In genomic region chr10:43399911-43400310, GRCh38 we compare ENCODE assay signal across 12 cellular contexts. TPM values are rescaled to one million over a fixed set of nuclear protein-coding genes. Genes with fewer than 3 reads are reported as not detected.
A peak's percentile ranks its signal among the peaks of the same experiment; 100 is the strongest.
DNase-seq lines count a peak whose midpoint lies in the region; ATAC-seq and TF ChIP-seq lines count a peak whose summit lies in the region.
"Had no signal": no experiment of that assay in that cellular context is flagged by ENCODE, and none has a peak within 500 bp of the region (broad histone marks: within the 10 kb centered on the region; RNA-seq: fewer than 3 reads in every experiment).

No MANE protein-coding gene starts in this region.

- intact Hi-C loops in natural killer cell (cut with micrococcal nuclease): no loop called here

- peak overlapping the region; percentile 66 for H3K4me3 ChIP-seq in CD4-positive, CD25-positive, alpha-beta regulatory T cell (ENCODE audit: low read depth, low read length)
- H3K4me3 ChIP-seq: adrenal gland, thoracic aorta had no signal

- H3K4me3 Mint-ChIP-seq in CD4-positive, CD25-positive, alpha-beta regulatory T cell: peak overlapping the region; percentile 93 to 97 (median 95)
- H3K4me3 Mint-ChIP-seq in IgD-negative memory B cell (peak overlapping the region in 3 of 4 donors; percentile 66 to 89 (median 74)), natural killer cell (peak overlapping the region; percentile 35)
- H3K4me3 Mint-ChIP-seq in activated naive CD8-positive, alpha-beta T cell treated with anti-CD3 and anti-CD28 coated beads, Interleukin-2, amount 10 ng/mL, durations not matched to agents 7 days and 5 days: peak overlapping the region; percentile 91

- H3K4me1 Mint-ChIP-seq in CD4-positive, CD25-positive, alpha-beta regulatory T cell: peaks cover 47 to 92% (median 67%) of the 10 kb centered on the region in 4 donors
- peaks cover 61 to 73% (median 66%) of the 10 kb centered on the region in 3 donors for H3K4me1 Mint-ChIP-seq in IgD-negative memory B cell
- peaks cover 71% of the 10 kb centered on the region for H3K4me1 Mint-ChIP-seq in activated naive CD8-positive, alpha-beta T cell treated with anti-CD3 and anti-CD28 coated beads, Interleukin-2, amount 10 ng/mL, durations not matched to agents 7 days and 5 days
- H3K4me1 Mint-ChIP-seq in natural killer cell: peaks cover 78 to 79% of the 10 kb centered on the region in 2 donors

- no peaks in the 10 kb centered on the region for H3K27me3 Mint-ChIP-seq in CD4-positive, CD25-positive, alpha-beta regulatory T cell
- no peaks in the 10 kb centered on the region for H3K27me3 Mint-ChIP-seq in IgD-negative memory B cell
- no peaks in the 10 kb centered on the region for H3K27me3 Mint-ChIP-seq in activated naive CD8-positive, alpha-beta T cell treated with anti-CD3 and anti-CD28 coated beads, Interleukin-2, amount 10 ng/mL, durations not matched to agents 7 days and 5 days
- no peaks in the 10 kb centered on the region for H3K27me3 Mint-ChIP-seq in natural killer cell (ENCODE audit: low read depth in 2 of 2)

- POLR2A ChIA-PET in activated naive CD8-positive, alpha-beta T cell treated with anti-CD3 and anti-CD28 coated beads, Interleukin-2, amount 10 ng/mL, durations not matched to agents 7 days and 5 days (lab: Charles Lee): interaction anchor here (1.9 to 7.1 kb wide), 3 partner anchors 6 to 37 kb away, joined by 7 to 108 read pairs (median 18); partner anchors contain the start of genes HNRNPF and ZNF487

- no peak for DNase-seq in CD4-positive, CD25-positive, alpha-beta regulatory T cell
- no peak for DNase-seq in activated naive CD8-positive, alpha-beta T cell treated with anti-CD3 and anti-CD28 coated beads, Interleukin-2, amount 10 ng/mL, durations not matched to agents 7 days and 5 days
- DNase-seq in natural killer cell (no peak), NOMO-1 treated with dmso at 0.1 percent for 144 hours (lab: John Stamatoyannopoulos, UW; ENCODE audit: unreplicated experiment) (no peak), amygdala (lab: John Stamatoyannopoulos, UW) (no peak), DMS 273 treated with DMSO at 0.1 percent for 48 hours (lab: John Stamatoyannopoulos, UW) (no peak)
- DNase-seq: stimulated activated CD4-positive, alpha-beta T cell treated with anti-CD3 and anti-CD28 coated beads, Interleukin-4, amount 100 ng/mL, for 1 hour had no signal

- no peaks in the 10 kb centered on the region for H3K27me3 ChIP-seq in CD4-positive, CD25-positive, alpha-beta regulatory T cell (ENCODE audit: control insufficient read depth, insufficient read depth, low read length)
- H3K27me3 ChIP-seq: adrenal gland had no signal

- TF ChIP-seq CTCF in natural killer cell (IDR thresholded peaks at IDR 0.05): no peak

- H3K27ac Mint-ChIP-seq in CD4-positive, CD25-positive, alpha-beta regulatory T cell: peak overlapping the region; percentile 66 to 91 (median 86)
- peak overlapping the region in 2 of 3 donors; percentile 91 to 99 for H3K27ac Mint-ChIP-seq in IgD-negative memory B cell
- H3K27ac Mint-ChIP-seq in activated naive CD8-positive, alpha-beta T cell treated with anti-CD3 and anti-CD28 coated beads, Interleukin-2, amount 10 ng/mL, durations not matched to agents 7 days and 5 days: peak overlapping the region; percentile 95
- peak overlapping the region; percentile 98 to 99 for H3K27ac Mint-ChIP-seq in natural killer cell

- no peak for ATAC-seq in CD4-positive, CD25-positive, alpha-beta regulatory T cell (ENCODE audit: low read depth in 2 of 2)
- ATAC-seq in activated naive CD8-positive, alpha-beta T cell treated with anti-CD3 and anti-CD28 coated beads, Interleukin-2, amount 10 ng/mL, durations not matched to agents 7 days and 5 days (ENCODE audit: low read depth): no peak
- ATAC-seq in natural killer cell: no peak
- no peak for ATAC-seq in GM21367 (IDR thresholded peaks at IDR 0.05; ENCODE audit: unreplicated experiment)

- peaks cover 19% of the 10 kb centered on the region for H3K36me3 ChIP-seq in CD4-positive, CD25-positive, alpha-beta regulatory T cell (ENCODE audit: control insufficient read depth, insufficient read depth, low read length)
- H3K36me3 ChIP-seq: thoracic aorta had no signal

- peak overlapping the region; percentile 97 for H3K27ac ChIP-seq in CD4-positive, CD25-positive, alpha-beta regulatory T cell (ENCODE audit: insufficient read depth, low read length, poor library complexity, severe bottlenecking)
- H3K27ac ChIP-seq: thoracic aorta had no signal

- H3K4me1 ChIP-seq in CD4-positive, CD25-positive, alpha-beta regulatory T cell (ENCODE audit: control insufficient read depth, insufficient read depth, low read length, poor library complexity, severe bottlenecking): peaks cover 90% of the 10 kb centered on the region

- peaks cover 21% of the 10 kb centered on the region for H3K36me3 Mint-ChIP-seq in CD4-positive, CD25-positive, alpha-beta regulatory T cell
- H3K36me3 Mint-ChIP-seq in IgD-negative memory B cell (peaks cover 11% of the 10 kb centered on the region), natural killer cell (no peaks in the 10 kb centered on the region)
- H3K36me3 Mint-ChIP-seq in activated naive CD8-positive, alpha-beta T cell treated with anti-CD3 and anti-CD28 coated beads, Interleukin-2, amount 10 ng/mL, durations not matched to agents 7 days and 5 days: peaks cover 54% of the 10 kb centered on the region

- H3K9me3 ChIP-seq in CD4-positive, CD25-positive, alpha-beta regulatory T cell (ENCODE audit: control insufficient read depth in 2 of 2, low read length in 2 of 2): no peaks in the 10 kb centered on the region
- H3K9me3 ChIP-seq: adrenal gland, thoracic aorta had no signal

- no peaks in the 10 kb centered on the region for H3K9me3 Mint-ChIP-seq in CD4-positive, CD25-positive, alpha-beta regulatory T cell
- H3K9me3 Mint-ChIP-seq in IgD-negative memory B cell (no peaks in the 10 kb centered on the region), natural killer cell (no peaks in the 10 kb centered on the region)
- no peaks in the 10 kb centered on the region for H3K9me3 Mint-ChIP-seq in activated naive CD8-positive, alpha-beta T cell treated with anti-CD3 and anti-CD28 coated beads, Interleukin-2, amount 10 ng/mL, durations not matched to agents 7 days and 5 days

RNA-seq across cellular contexts. Expression of gene HNRNPF, which starts 9.1 kb away (rescaled TPM):
- 143 TPM for total RNA-seq in CD4-positive, CD25-positive, alpha-beta regulatory T cell
- polyA plus RNA-seq in CD4-positive, CD25-positive, alpha-beta regulatory T cell: 100 to 1,000 TPM; 293 to 350 (median 323) TPM
- 242 TPM for polyA plus RNA-seq in IgD-negative memory B cell
- total RNA-seq in activated naive CD8-positive, alpha-beta T cell treated with anti-CD3 and anti-CD28 coated beads, Interleukin-2, amount 10 ng/mL, durations not matched to agents 7 days and 5 days: 100 to 1,000 TPM; 347 to 351 TPM
- 100 to 1,000 TPM; 122 to 160 (median 125) TPM for total RNA-seq in natural killer cell

RNA-seq across cellular contexts. Expression of gene FXYD4, which starts 28.5 kb away (rescaled TPM):
- total RNA-seq in CD4-positive, CD25-positive, alpha-beta regulatory T cell: not detected
- not detected for polyA plus RNA-seq in CD4-positive, CD25-positive, alpha-beta regulatory T cell
- not detected for polyA plus RNA-seq in IgD-negative memory B cell
- total RNA-seq in activated naive CD8-positive, alpha-beta T cell treated with anti-CD3 and anti-CD28 coated beads, Interleukin-2, amount 10 ng/mL, durations not matched to agents 7 days and 5 days: not detected
- not detected for total RNA-seq in natural killer cell
- total RNA-seq: H1, thoracic aorta had no signal
- polyA plus RNA-seq: adrenal gland, H1 had no signal

RNA-seq across cellular contexts. Expression of gene ZNF487, which starts 37.0 kb away (rescaled TPM):
- 6.2 TPM for total RNA-seq in CD4-positive, CD25-positive, alpha-beta regulatory T cell
- polyA plus RNA-seq in CD4-positive, CD25-positive, alpha-beta regulatory T cell: 1 to 10 TPM; 2.5 to 6.5 (median 4.2) TPM
- polyA plus RNA-seq in IgD-negative memory B cell: 6.1 TPM
- total RNA-seq in activated naive CD8-positive, alpha-beta T cell treated with anti-CD3 and anti-CD28 coated beads, Interleukin-2, amount 10 ng/mL, durations not matched to agents 7 days and 5 days: 1 to 10 TPM; 3.3 to 3.4 TPM
- total RNA-seq in natural killer cell: 10 to 100 TPM; 19.1 to 30.8 (median 22.8) TPM

Comparison
In these comparisons a context has a peak if more than half of its experiments do, and no peak if none do; other contexts are left out.
1. H3K4me3 Mint-ChIP-seq: peak in every context shown above with its lines; median percentile 95 in CD4-positive, CD25-positive, alpha-beta regulatory T cell; 91 in activated naive CD8-positive, alpha-beta T cell treated with anti-CD3 and anti-CD28 coated beads, Interleukin-2, amount 10 ng/mL, durations not matched to agents 7 days and 5 days; 74 in IgD-negative memory B cell; 35 in natural killer cell.